9 cellular contexts compared by ENCODE assay signal in genomic region chr18:7038330-7038846, GRCh38.
DNase-seq lines count a peak whose midpoint lies in the region; ATAC-seq, FAIRE-seq and TF ChIP-seq lines count a peak whose summit lies in the region.
"Had no signal": no experiment of that assay in that cellular context is flagged by ENCODE, and none has a peak within 500 bp of the region (broad histone marks: within the 10 kb centered on the region; RNA-seq: fewer than 3 reads in every experiment).

No MANE protein-coding gene starts in this region.

- no peaks in the 10 kb centered on the region for H3K4me1 Mint-ChIP-seq in activated CD4-positive, alpha-beta T cell treated with anti-CD3 and anti-CD28 coated beads for 36 hours
- H3K4me1 Mint-ChIP-seq in activated CD4-positive, alpha-beta T cell treated with anti-CD3 and anti-CD28 coated beads, Interleukin-2, amount 10 ng/mL, durations not matched to agents 24 days and 14 days: no peaks in the 10 kb centered on the region

- H3K27me3 Mint-ChIP-seq in activated CD4-positive, alpha-beta T cell treated with anti-CD3 and anti-CD28 coated beads for 36 hours: peaks cover 3% of the 10 kb centered on the region
- no peaks in the 10 kb centered on the region for H3K27me3 Mint-ChIP-seq in activated CD4-positive, alpha-beta T cell treated with anti-CD3 and anti-CD28 coated beads, Interleukin-2, amount 10 ng/mL, durations not matched to agents 24 days and 14 days
- H3K27me3 Mint-ChIP-seq: CD4-positive, CD25-positive, alpha-beta regulatory T cell had no signal

- intact Hi-C loops in activated CD4-positive, alpha-beta T cell treated with anti-CD3 and anti-CD28 coated beads for 36 hours (cut with DNase I, micrococcal nuclease): no loop called here
- intact Hi-C loops in activated CD4-positive, alpha-beta T cell treated with anti-CD3 and anti-CD28 coated beads, Interleukin-2, amount 10 ng/mL, durations not matched to agents 24 days and 14 days (cut with micrococcal nuclease): no loop called here
- intact Hi-C loops in lower lobe of right lung (cut with DNase I): no loop called here

- H3K36me3 Mint-ChIP-seq in activated CD4-positive, alpha-beta T cell treated with anti-CD3 and anti-CD28 coated beads for 36 hours (ENCODE audit: low read depth): no peaks in the 10 kb centered on the region
- no peaks in the 10 kb centered on the region for H3K36me3 Mint-ChIP-seq in activated CD4-positive, alpha-beta T cell treated with anti-CD3 and anti-CD28 coated beads, Interleukin-2, amount 10 ng/mL, durations not matched to agents 24 days and 14 days (ENCODE audit: low read depth)
- H3K36me3 Mint-ChIP-seq: CD4-positive, CD25-positive, alpha-beta regulatory T cell had no signal

- POLR2A ChIA-PET in activated CD4-positive, alpha-beta T cell treated with anti-CD3 and anti-CD28 coated beads for 36 hours (lab: Charles Lee): no interaction called here

- peak; percentile 49 for DNase-seq in activated CD4-positive, alpha-beta T cell treated with anti-CD3 and anti-CD28 coated beads for 36 hours
- no peak for DNase-seq in activated CD4-positive, alpha-beta T cell treated with anti-CD3 and anti-CD28 coated beads, Interleukin-2, amount 10 ng/mL, durations not matched to agents 24 days and 14 days
- DNase-seq in NCI-H524 (lab: John Stamatoyannopoulos, UW) (peak; percentile 84 to 89), dermis blood vessel endothelial cell (peak; percentile 87), lower lobe of right lung (peak; percentile 62), frontal cortex (ENCODE audit: low spot score in 2 of 2) (no peak)
- no peak for DNase-seq in activated CD8-positive, alpha-beta memory T cell treated with anti-CD3 and anti-CD28 coated beads, Interleukin-2, amount 50 U/mL, for 48 hours
- DNase-seq: CD4-positive, CD25-positive, alpha-beta regulatory T cell had no signal

- peak overlapping the region; percentile 6 for H3K4me3 ChIP-seq in lower lobe of right lung

- TF ChIP-seq CTCF in lower lobe of right lung (IDR thresholded peaks at IDR 0.05): peak; percentile 45

- no peak overlapping the region for H3K27ac Mint-ChIP-seq in activated CD4-positive, alpha-beta T cell treated with anti-CD3 and anti-CD28 coated beads for 36 hours
- no peak overlapping the region for H3K27ac Mint-ChIP-seq in activated CD4-positive, alpha-beta T cell treated with anti-CD3 and anti-CD28 coated beads, Interleukin-2, amount 10 ng/mL, durations not matched to agents 24 days and 14 days
- H3K27ac Mint-ChIP-seq: CD4-positive, CD25-positive, alpha-beta regulatory T cell had no signal

- H3K9me3 Mint-ChIP-seq in activated CD4-positive, alpha-beta T cell treated with anti-CD3 and anti-CD28 coated beads for 36 hours (ENCODE audit: low read depth): no peaks in the 10 kb centered on the region
- H3K9me3 Mint-ChIP-seq in activated CD4-positive, alpha-beta T cell treated with anti-CD3 and anti-CD28 coated beads, Interleukin-2, amount 10 ng/mL, durations not matched to agents 24 days and 14 days: no peaks in the 10 kb centered on the region

- H3K4me3 Mint-ChIP-seq in activated CD4-positive, alpha-beta T cell treated with anti-CD3 and anti-CD28 coated beads for 36 hours: no peak overlapping the region
- H3K4me3 Mint-ChIP-seq in activated CD4-positive, alpha-beta T cell treated with anti-CD3 and anti-CD28 coated beads, Interleukin-2, amount 10 ng/mL, durations not matched to agents 24 days and 14 days: no peak overlapping the region
- H3K4me3 Mint-ChIP-seq: CD4-positive, CD25-positive, alpha-beta regulatory T cell had no signal

- H3K36me3 ChIP-seq in lower lobe of right lung: no peaks in the 10 kb centered on the region

- H3K27me3 ChIP-seq in lower lobe of right lung (ENCODE audit: low read depth): no peaks in the 10 kb centered on the region

- H3K27ac ChIP-seq in lower lobe of right lung: peak overlapping the region; percentile 51

- peak; percentile 57 for ATAC-seq in activated CD4-positive, alpha-beta T cell treated with anti-CD3 and anti-CD28 coated beads for 36 hours
- ATAC-seq in lower lobe of right lung (peak; percentile 93 to 94), HG02623 (IDR thresholded peaks at IDR 0.05; ENCODE audit: unreplicated experiment) (no peak)

- no peak for FAIRE-seq in frontal cortex (lab: Jason Lieb, UNC)

- CTCF ChIA-PET in activated CD4-positive, alpha-beta T cell treated with anti-CD3 and anti-CD28 coated beads for 36 hours (lab: Charles Lee): interaction anchor here (0.6 to 1.1 kb wide), 3 partner anchors 37 to 1301 kb away, joined by 3 to 4 read pairs (median 4); no protein-coding TSS in a partner anchor

- no peaks in the 10 kb centered on the region for H3K4me1 ChIP-seq in lower lobe of right lung

- H3K9me3 ChIP-seq in lower lobe of right lung: no peaks in the 10 kb centered on the region

Comparison
In these comparisons a context has a peak if more than half of its experiments do, and no peak if none do; other contexts are left out.
1. DNase-seq: peak in activated CD4-positive, alpha-beta T cell treated with anti-CD3 and anti-CD28 coated beads for 36 hours (single experiment), NCI-H524 (2 of 2), dermis blood vessel endothelial cell (single experiment) and lower lobe of right lung (single experiment); none in activated CD4-positive, alpha-beta T cell treated with anti-CD3 and anti-CD28 coated beads, Interleukin-2, amount 10 ng/mL, durations not matched to agents 24 days and 14 days (single experiment), activated CD8-positive, alpha-beta memory T cell treated with anti-CD3 and anti-CD28 coated beads, Interleukin-2, amount 50 U/mL, for 48 hours (single experiment) and frontal cortex (0 of 2).